In genomic region chr3:50257990-50258389, GRCh38 we compare ENCODE assay signal across 1 cellular context.
TF ChIP-seq lines count a peak whose summit lies in the region.

No MANE protein-coding gene starts in this region.

TF ChIP-seq in endothelial cell of umbilical vein, 7 proteins besides CTCF, POLR2A, EP300 and RAD21:
- TF ChIP-seq JUN (IDR thresholded peaks at IDR 0.05; ENCODE audit: borderline replicate concordance, insufficient read depth, insufficient read length, low read depth): no peak
- no peak for TF ChIP-seq POLR2AphosphoS5 (IDR thresholded peaks at IDR 0.05; ENCODE audit: insufficient read depth, low read depth, low read length)
- no peak for TF ChIP-seq MYC (IDR thresholded peaks at IDR 0.05; ENCODE audit: low read depth, low read length)
- TF ChIP-seq EZH2 (IDR thresholded peaks at IDR 0.05; ENCODE audit: borderline replicate concordance, low read depth, low read length, severe bottlenecking): no peak
- TF ChIP-seq, protein P1, sequence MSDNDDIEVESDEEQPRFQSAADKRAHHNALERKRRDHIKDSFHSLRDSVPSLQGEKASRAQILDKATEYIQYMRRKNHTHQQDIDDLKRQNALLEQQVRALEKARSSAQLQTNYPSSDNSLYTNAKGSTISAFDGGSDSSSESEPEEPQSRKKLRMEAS (IDR thresholded peaks at IDR 0.05; ENCODE audit: insufficient read depth, insufficient read length): no peak
- no peak for TF ChIP-seq FOS (IDR thresholded peaks at IDR 0.05; ENCODE audit: borderline replicate concordance, insufficient read depth, low read length)
- no peak for TF ChIP-seq GATA2 (IDR thresholded peaks at IDR 0.05; ENCODE audit: insufficient read depth, insufficient read length, low read depth, low read length)
